Comparison of ENCODE assay signal across 28 cellular contexts in the genomic region with DNA sequence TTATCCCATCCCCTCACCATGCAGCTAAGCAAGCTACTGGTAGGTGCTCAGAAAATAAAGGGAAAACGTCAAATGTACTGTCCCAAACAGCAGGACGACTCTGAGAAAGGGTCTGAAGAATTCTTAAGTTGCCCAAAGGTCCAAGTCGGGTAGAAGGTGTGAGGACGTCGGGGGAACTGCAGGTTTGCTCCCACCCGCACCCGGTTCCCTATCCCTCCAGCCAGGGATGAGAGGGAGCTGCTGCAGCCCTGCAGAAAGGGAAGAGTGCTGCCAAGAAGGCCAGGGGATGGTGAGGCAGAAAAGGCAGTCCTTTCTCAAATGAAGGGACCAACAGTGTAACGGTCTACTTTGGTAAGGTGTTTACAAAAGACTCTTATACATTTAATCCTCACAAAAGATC. TPM values are rescaled to one million over a fixed set of nuclear protein-coding genes. Genes with fewer than 3 reads are reported as not detected.
"Had no signal": no experiment of that assay in that cellular context is flagged by ENCODE, and none has a peak within 500 bp of the region (broad histone marks: within the 10 kb centered on the region; RNA-seq: fewer than 3 reads in every experiment).

No MANE protein-coding gene starts in this region.

- H3K27me3 ChIP-seq: ascending aorta, breast epithelium, cardiac muscle cell, colonic mucosa, esophagus squamous epithelium had no signal

- H3K9me3 ChIP-seq: ascending aorta, breast epithelium, colonic mucosa, esophagus squamous epithelium had no signal

- ATAC-seq: activated naive CD4-positive, alpha-beta T cell treated with anti-CD3 and anti-CD28 coated beads, Interleukin-2, amount 50 U/mL, for 72 hours; activated T-cell treated with anti-CD3 and anti-CD28 coated beads, Interleukin-2, amount 50 U/mL, for 72 hours had no signal

- H3K4me3 ChIP-seq: ascending aorta, breast epithelium, cardiac muscle cell, colonic mucosa, esophagus squamous epithelium had no signal

- DNase-seq: activated CD4-positive, alpha-beta memory T cell treated with anti-CD3 and anti-CD28 coated beads, Interleukin-2, amount 10 ng/mL, durations not matched to agents 7 days and 5 days; activated CD4-positive, alpha-beta T cell treated with anti-CD3 and anti-CD28 coated beads for 1 hour; activated CD4-positive, alpha-beta T cell treated with anti-CD3 and anti-CD28 coated beads for 4 hours; activated CD4-positive, alpha-beta T cell treated with anti-CD3 and anti-CD28 coated beads, Interleukin-2, amount 10 ng/mL, durations not matched to agents 7 days and 5 days; activated CD4-positive, alpha-beta T cell treated with anti-CD3 and anti-CD28 coated beads, Interleukin-2, amount 50 U/mL, for 4 hours; activated CD8-positive, alpha-beta memory T cell treated with anti-CD3 and anti-CD28 coated beads, Interleukin-2, amount 50 U/mL, for 48 hours; activated gamma-delta T cell; activated naive CD4-positive, alpha-beta T cell; activated naive CD4-positive, alpha-beta T cell treated with anti-CD3 and anti-CD28 coated beads, Interleukin-2, amount 10 ng/mL, durations not matched to agents 7 days and 5 days; activated naive CD8-positive, alpha-beta T cell treated with anti-CD3 and anti-CD28 coated beads, Interleukin-2, amount 10 ng/mL, durations not matched to agents 7 days and 5 days; activated T-cell treated with anti-CD3 and anti-CD28 coated beads for 4 hours; activated T-cell treated with anti-CD3 and anti-CD28 coated beads, Interleukin-2, amount 50 U/mL, for 24 hours; activated T-cell treated with anti-CD3 and anti-CD28 coated beads, Interleukin-2, amount 50 U/mL, for 72 hours; central memory CD4-positive, alpha-beta T cell; cerebellar nuclear complex; colonic mucosa; effector CD8-positive, alpha-beta T cell; esophagus squamous epithelium; foreskin melanocyte; T-helper 2 cell had no signal

- H3K27ac ChIP-seq: ascending aorta, breast epithelium, cardiac muscle cell, colonic mucosa, epithelial cell of prostate, esophagus squamous epithelium had no signal

- H3K36me3 ChIP-seq: breast epithelium, cardiac muscle cell, colonic mucosa had no signal

- H3K4me1 ChIP-seq: ascending aorta, breast epithelium, colonic mucosa, esophagus squamous epithelium had no signal

RNA-seq across cellular contexts. Expression of gene UCN, which starts 6.9 kb away (rescaled TPM):
- total RNA-seq: ascending aorta had no signal
- polyA plus RNA-seq: fibroblast of lung had no signal

RNA-seq across cellular contexts. Expression of gene TRIM54, which starts 32.9 kb away (rescaled TPM):
- total RNA-seq: activated CD4-positive, alpha-beta T cell treated with anti-CD3 and anti-CD28 coated beads, Interleukin-2, amount 10 ng/mL, durations not matched to agents 7 days and 5 days; activated naive CD4-positive, alpha-beta T cell treated with anti-CD3 and anti-CD28 coated beads, Interleukin-2, amount 50 U/mL, for 72 hours; ascending aorta; esophagus squamous epithelium; fibroblast of villous mesenchyme; T-helper 1 cell treated with Interleukin-12 subunit alpha and Interleukin-12 subunit beta and Interleukin-4 antibody, amounts not matched to agents 30 ng/mL and 1 ng/mL, for 36 hours had no signal
- polyA plus RNA-seq: fibroblast of lung had no signal

RNA-seq across cellular contexts. Expression of gene DNAJC5G, which starts 39.9 kb away (rescaled TPM):
- total RNA-seq: activated CD4-positive, alpha-beta memory T cell treated with anti-CD3 and anti-CD28 coated beads, Interleukin-2, amount 10 ng/mL, durations not matched to agents 7 days and 5 days; activated CD4-positive, alpha-beta T cell treated with anti-CD3 and anti-CD28 coated beads, Interleukin-2, amount 10 ng/mL, durations not matched to agents 7 days and 5 days; activated naive CD4-positive, alpha-beta T cell treated with anti-CD3 and anti-CD28 coated beads, Interleukin-2, amount 50 U/mL, for 72 hours; activated naive CD8-positive, alpha-beta T cell treated with anti-CD3 and anti-CD28 coated beads, Interleukin-2, amount 10 ng/mL, durations not matched to agents 7 days and 5 days; ascending aorta; breast epithelium; colonic mucosa; fibroblast of lung; fibroblast of villous mesenchyme; T-helper 1 cell treated with Interleukin-12 subunit alpha and Interleukin-12 subunit beta and Interleukin-4 antibody, amounts not matched to agents 30 ng/mL and 1 ng/mL, for 36 hours had no signal
- polyA plus RNA-seq: fibroblast of lung had no signal
